In genomic region chr9:99001892-99002291, GRCh38 we compare ENCODE assay signal across 18 cellular contexts. TPM values are rescaled to one million over a fixed set of nuclear protein-coding genes. Genes with fewer than 3 reads are reported as not detected.
DNase-seq lines count a peak whose midpoint lies in the region; ATAC-seq and TF ChIP-seq lines count a peak whose summit lies in the region.
"Had no signal": no experiment of that assay in that cellular context is flagged by ENCODE, and none has a peak within 500 bp of the region (broad histone marks: within the 10 kb centered on the region; RNA-seq: fewer than 3 reads in every experiment).

No MANE protein-coding gene starts in this region.

- DNase-seq in GM23338 (ENCODE audit: low spot score) (peak; percentile 27), neural progenitor cell (ENCODE audit: low spot score) (no peak), testis (peak; percentile 4), SIG-M5 (lab: John Stamatoyannopoulos, UW) (no peak), SK-N-DZ (ENCODE audit: low spot score) (no peak), activated gamma-delta T cell (lab: John Stamatoyannopoulos, UW) (no peak)
- DNase-seq: Caco-2; CD4-positive, alpha-beta memory T cell; DMS 273 treated with DMSO at 0.1 percent for 48 hours; DMS79 treated with DMSO at 0.1 percent for 48 hours; HCEC 1CT; Karpas-422; NCI-H1694 treated with DMSO at 0.1 percent for 48 hours; NCI-H446 treated with DMSO at 0.1 percent for 48 hours; NCI-H526 treated with DMSO at 0.1 percent for 48 hours had no signal

- H3K36me3 ChIP-seq in GM23338 (ENCODE audit: insufficient read depth) (no peaks in the 10 kb centered on the region), neural progenitor cell (no peaks in the 10 kb centered on the region), testis (ENCODE audit: low read depth, missing control alignments) (no peaks in the 10 kb centered on the region)

- H3K27ac ChIP-seq in GM23338 (ENCODE audit: low read depth) = no peak overlapping the region
- H3K27ac ChIP-seq in neural progenitor cell = no peak overlapping the region
- H3K27ac ChIP-seq in testis = no peak overlapping the region

- H3K4me1 Mint-ChIP-seq in GM23338 (peaks cover 24% of the 10 kb centered on the region), neural progenitor cell (peaks cover 34% of the 10 kb centered on the region)
- peaks cover 10% of the 10 kb centered on the region for H3K4me1 Mint-ChIP-seq in activated T-helper 17 cell treated with anti-CD3 and anti-CD28 coated beads, Interleukin-2, amount 50 U/mL, for 72 hours

- no peaks in the 10 kb centered on the region; the same call in 1 of the 2 replicates for H3K9me2 ChIP-seq in GM23338 (ENCODE audit: insufficient read depth)

- TF ChIP-seq POLR2A in testis (IDR thresholded peaks at IDR 0.05) = no peak

- no peak overlapping the region for H3K4me2 ChIP-seq in GM23338
- no peak overlapping the region for H3K4me2 ChIP-seq in neural progenitor cell

- H2AFZ ChIP-seq in GM23338 (peak overlapping the region; percentile 23; the same call in 1 of the 2 replicates), neural progenitor cell (replicated peaks) (peak overlapping the region; percentile 29)

- TF ChIP-seq CTCF in GM23338 (conservative IDR thresholded peaks at IDR 0.05; ENCODE audit: low read depth in 2 of 2) (no peak), neural progenitor cell (IDR thresholded peaks at IDR 0.05) (no peak), testis (IDR thresholded peaks at IDR 0.05) (no peak)

- H3K27me3 ChIP-seq in GM23338 (ENCODE audit: insufficient read depth) (no peaks in the 10 kb centered on the region), neural progenitor cell (no peaks in the 10 kb centered on the region), testis (no peaks in the 10 kb centered on the region)

- no peak overlapping the region for H3K9ac ChIP-seq in neural progenitor cell

- no peaks in the 10 kb centered on the region for H3K79me2 ChIP-seq in GM23338 (replicated peaks; ENCODE audit: insufficient read depth)
- no peaks in the 10 kb centered on the region for H3K79me2 ChIP-seq in neural progenitor cell (ENCODE audit: low read depth)

- H4K20me1 ChIP-seq in GM23338 (replicated peaks; ENCODE audit: insufficient read depth) (no peaks in the 10 kb centered on the region), neural progenitor cell (ENCODE audit: low read depth) (no peaks in the 10 kb centered on the region)

- H3K9me3 ChIP-seq in neural progenitor cell (ENCODE audit: low read depth) (no peaks in the 10 kb centered on the region), testis (no peaks in the 10 kb centered on the region)

- H3K9me3 Mint-ChIP-seq in GM23338 (peaks cover 6% of the 10 kb centered on the region), neural progenitor cell (peaks cover 9% of the 10 kb centered on the region)
- no peaks in the 10 kb centered on the region for H3K9me3 Mint-ChIP-seq in activated T-helper 17 cell treated with anti-CD3 and anti-CD28 coated beads, Interleukin-2, amount 50 U/mL, for 72 hours
- H3K9me3 Mint-ChIP-seq: CD4-positive, alpha-beta memory T cell; IgD-negative memory B cell had no signal

- 90 to 100% methylated on average over 2 of the region's 2 CpGs for WGBS in testis, 2 donors

- intact Hi-C loops in testis (cut with DNase I; ENCODE audit: low total_unique reads) = no loop called here

- peaks cover 4% of the 10 kb centered on the region; the same call in 1 of the 3 replicates for H3K36me3 Mint-ChIP-seq in GM23338 (ENCODE audit: low read depth)
- no peaks in the 10 kb centered on the region for H3K36me3 Mint-ChIP-seq in activated T-helper 17 cell treated with anti-CD3 and anti-CD28 coated beads, Interleukin-2, amount 50 U/mL, for 72 hours (ENCODE audit: low read depth)
- peaks cover 2% of the 10 kb centered on the region for H3K36me3 Mint-ChIP-seq in neural progenitor cell
- H3K36me3 Mint-ChIP-seq: CD4-positive, alpha-beta memory T cell; IgD-negative memory B cell had no signal

- H3K4me1 ChIP-seq in GM23338 (ENCODE audit: insufficient read depth) = no peaks in the 10 kb centered on the region; the same call in 1 of the 2 replicates
- H3K4me1 ChIP-seq in neural progenitor cell = peaks cover 24% of the 10 kb centered on the region
- H3K4me1 ChIP-seq in testis = peaks cover 20% of the 10 kb centered on the region

- no peaks in the 10 kb centered on the region for H3F3A ChIP-seq in GM23338 (replicated peaks; ENCODE audit: low read depth)
- H3F3A ChIP-seq in neural progenitor cell (ENCODE audit: low read depth) = peaks cover 12% of the 10 kb centered on the region

- H3K27ac Mint-ChIP-seq in GM23338 (no peak overlapping the region), neural progenitor cell (no peak overlapping the region)
- H3K27ac Mint-ChIP-seq in activated T-helper 17 cell treated with anti-CD3 and anti-CD28 coated beads, Interleukin-2, amount 50 U/mL, for 72 hours = peak overlapping the region; percentile 10
- H3K27ac Mint-ChIP-seq: CD4-positive, alpha-beta memory T cell; IgD-negative memory B cell had no signal

- H3K4me3 ChIP-seq in GM23338 (no peak overlapping the region), neural progenitor cell (no peak overlapping the region), testis (no peak overlapping the region)

- ATAC-seq in GM23338 = no peak
- no peak for ATAC-seq in activated T-helper 17 cell treated with anti-CD3 and anti-CD28 coated beads, Interleukin-2, amount 50 U/mL, for 72 hours (replicated peaks)
- ATAC-seq: Right ventricle myocardium inferior had no signal

- H3K4me3 Mint-ChIP-seq in GM23338 = no peak overlapping the region
- no peak overlapping the region for H3K4me3 Mint-ChIP-seq in activated T-helper 17 cell treated with anti-CD3 and anti-CD28 coated beads, Interleukin-2, amount 50 U/mL, for 72 hours
- H3K4me3 Mint-ChIP-seq in neural progenitor cell = no peak overlapping the region
- H3K4me3 Mint-ChIP-seq: CD4-positive, alpha-beta memory T cell; IgD-negative memory B cell had no signal

- peaks cover 7% of the 10 kb centered on the region for H3K27me3 Mint-ChIP-seq in GM23338 (ENCODE audit: insufficient read depth, low read depth, poor library complexity)
- peaks cover 3% of the 10 kb centered on the region for H3K27me3 Mint-ChIP-seq in activated T-helper 17 cell treated with anti-CD3 and anti-CD28 coated beads, Interleukin-2, amount 50 U/mL, for 72 hours
- no peaks in the 10 kb centered on the region for H3K27me3 Mint-ChIP-seq in neural progenitor cell (ENCODE audit: insufficient read depth, low read depth)
- H3K27me3 Mint-ChIP-seq: IgD-negative memory B cell had no signal

TF ChIP-seq in GM23338, 12 proteins besides CTCF, POLR2A, EP300 and RAD21:
- no peak for TF ChIP-seq POLR2AphosphoS5 (IDR thresholded peaks at IDR 0.05; ENCODE audit: low read depth)
- TF ChIP-seq EZH2phosphoT487 (IDR thresholded peaks at IDR 0.05; ENCODE audit: unreplicated experiment) = no peak
- no peak for TF ChIP-seq EZH2 (IDR thresholded peaks at IDR 0.05; ENCODE audit: low read depth, unreplicated experiment)
- TF ChIP-seq NANOG (IDR thresholded peaks at IDR 0.05; ENCODE audit: borderline replicate concordance) = no peak
- TF ChIP-seq ZNF331 (CRISPR knock-in tag; IDR thresholded peaks at IDR 0.05; ENCODE audit: low read depth) = no peak
- no peak for TF ChIP-seq REST (IDR thresholded peaks at IDR 0.05; ENCODE audit: unreplicated experiment)
- no peak for TF ChIP-seq CREB1 (CRISPR knock-in tag; IDR thresholded peaks at IDR 0.05; ENCODE audit: low read depth)

RNA-seq across cellular contexts. Expression of gene COL15A1, which starts 58.2 kb away (rescaled TPM):
- 0.17 and 0.50 TPM in 2 replicates for total RNA-seq in GM23338 (2014; rRNA removed; shearing (Covaris generic))
- 0.18 TPM in 1 of 2 replicates, not detected in the other for polyA plus RNA-seq in GM23338 (2016; fragmentation: Nextera tagmentation; extraction: Ambion mirVana)
- total RNA-seq in activated T-helper 17 cell treated with anti-CD3 and anti-CD28 coated beads, Interleukin-2, amount 50 U/mL, for 72 hours = under 1 TPM; 0.11 to 0.82 TPM
- 0.71 and 3.2 TPM in 2 replicates for total RNA-seq in neural progenitor cell (ENCODE audit: low replicate concordance)
- total RNA-seq in testis = 10 to 100 TPM; 37.2 to 55.5 TPM
- polyA plus RNA-seq in testis (ENCODE audit: insufficient read depth, low read depth, low replicate concordance) = 49.4 TPM
- not detected in 2 replicates for polyA plus RNA-seq in SK-N-DZ (2014; cell fraction: cytosol; rRNA removed)
- polyA plus RNA-seq in SK-N-DZ (2014; cell fraction: nucleus; rRNA removed) = not detected in 2 replicates
- total RNA-seq: Caco-2; CD4-positive, alpha-beta memory T cell had no signal
- polyA plus RNA-seq: CD4-positive, alpha-beta memory T cell had no signal

Comparison
In these comparisons a context has a peak if more than half of its experiments do, and no peak if none do; other contexts are left out.
1. DNase-seq: peak in GM23338 (single experiment) and testis (single experiment); none in neural progenitor cell (single experiment), SIG-M5 (single experiment), SK-N-DZ (single experiment) and activated gamma-delta T cell (single experiment).